7 cellular contexts compared by ENCODE assay signal in genomic region chr7:65062566-65062965, GRCh38. TPM values are rescaled to one million over a fixed set of nuclear protein-coding genes. Genes with fewer than 3 reads are reported as not detected.
DNase-seq lines count a peak whose midpoint lies in the region; ATAC-seq, FAIRE-seq and TF ChIP-seq lines count a peak whose summit lies in the region.
"Not testable (repeated sequence)": the region's sequence is repeated elsewhere in the genome, so short reads cannot be mapped to it uniquely, and the experiment has no call there.

No MANE protein-coding gene starts in this region.

- in situ Hi-C loops in HepG2 (cut with HindIII; ENCODE audit: extremely low pct_ligation_motif_present, low pct_unique_long_range_greater_than_20kb), result not testable (repeated sequence)

- not testable (repeated sequence) for H3K4me1 ChIP-seq in GM23338 (ENCODE audit: insufficient read depth)
- peaks cover 11% of the 10 kb centered on the region for H3K4me1 ChIP-seq in HepG2 (ENCODE audit: insufficient read depth, low read length)

- POLR2A ChIA-PET in activated CD4-positive, alpha-beta T cell treated with anti-CD3 and anti-CD28 coated beads for 36 hours (lab: Charles Lee); HepG2 (lab: Yijun Ruan, JAX): not testable (repeated sequence)

- not testable (repeated sequence) for TF ChIP-seq POLR2A in HepG2 (IDR thresholded peaks at IDR 0.05; ENCODE audit: insufficient read depth in 1 of 2, low read depth in 2 of 2, low read length in 2 of 2)

- H3K9me3 ChIP-seq in HepG2 (ENCODE audit: low read length); neural cell (ENCODE audit: low read length): not testable (repeated sequence)

- H3K9me2 ChIP-seq in GM23338 (ENCODE audit: insufficient read depth); neural cell (ENCODE audit: insufficient read depth, low read length): not testable (repeated sequence)

- not testable (repeated sequence) for H3K79me2 ChIP-seq in GM23338 (replicated peaks; ENCODE audit: insufficient read depth); HepG2 (ENCODE audit: insufficient read depth, low read length); neural cell (replicated peaks; ENCODE audit: insufficient read depth, low read length)

- H3K27me3 Mint-ChIP-seq in GM23338 (ENCODE audit: insufficient read depth, low read depth, poor library complexity); activated CD4-positive, alpha-beta T cell treated with anti-CD3 and anti-CD28 coated beads for 36 hours; activated T-helper 17 cell treated with anti-CD3 and anti-CD28 coated beads, Interleukin-2, amount 50 U/mL, for 72 hours; stimulated activated naive B cell treated with anti-CD40 and anti-IgM and Interleukin-4, amounts not matched to agents 10 μg/mL and 1 μg/mL and 100 μg/mL, for 72 hours: not testable (repeated sequence)

- H3K4me3 Mint-ChIP-seq in GM23338; activated CD4-positive, alpha-beta T cell treated with anti-CD3 and anti-CD28 coated beads for 36 hours; activated T-helper 17 cell treated with anti-CD3 and anti-CD28 coated beads, Interleukin-2, amount 50 U/mL, for 72 hours; stimulated activated naive B cell treated with anti-CD40 and anti-IgM and Interleukin-4, amounts not matched to agents 10 μg/mL and 1 μg/mL and 100 μg/mL, for 72 hours: not testable (repeated sequence)

- BruUV-seq in HepG2 (replicated peaks; lab: Mats Ljungman, UMichigan), result not testable (repeated sequence)

- not testable (repeated sequence) for H3K4me1 Mint-ChIP-seq in GM23338; activated T-helper 17 cell treated with anti-CD3 and anti-CD28 coated beads, Interleukin-2, amount 50 U/mL, for 72 hours; stimulated activated naive B cell treated with anti-CD40 and anti-IgM and Interleukin-4, amounts not matched to agents 10 μg/mL and 1 μg/mL and 100 μg/mL, for 72 hours
- H3K4me1 Mint-ChIP-seq in activated CD4-positive, alpha-beta T cell treated with anti-CD3 and anti-CD28 coated beads for 36 hours, result peaks cover 13% of the 10 kb centered on the region

- WGBS in HepG2 (ENCODE audit: low lambda C conversion rate), result 88% methylated on average over 2 of the region's 2 CpGs

- H3K36me3 Mint-ChIP-seq in GM23338 (ENCODE audit: low read depth), result not testable (repeated sequence)
- H3K36me3 Mint-ChIP-seq in activated CD4-positive, alpha-beta T cell treated with anti-CD3 and anti-CD28 coated beads for 36 hours (ENCODE audit: low read depth), result peaks cover 13% of the 10 kb centered on the region
- peaks cover 21% of the 10 kb centered on the region for H3K36me3 Mint-ChIP-seq in activated T-helper 17 cell treated with anti-CD3 and anti-CD28 coated beads, Interleukin-2, amount 50 U/mL, for 72 hours (ENCODE audit: low read depth)
- H3K36me3 Mint-ChIP-seq in stimulated activated naive B cell treated with anti-CD40 and anti-IgM and Interleukin-4, amounts not matched to agents 10 μg/mL and 1 μg/mL and 100 μg/mL, for 72 hours, result peaks cover 5 to 21% of the 10 kb centered on the region in 2 donors

- H3K4me2 ChIP-seq in GM23338; HepG2 (ENCODE audit: low read depth, low read length); neural cell (ENCODE audit: low read length): not testable (repeated sequence)

- ATAC-seq in GM23338; activated CD4-positive, alpha-beta T cell treated with anti-CD3 and anti-CD28 coated beads for 36 hours; activated T-helper 17 cell treated with anti-CD3 and anti-CD28 coated beads, Interleukin-2, amount 50 U/mL, for 72 hours (replicated peaks); HepG2; stimulated activated naive B cell treated with anti-CD40 and anti-IgM and Interleukin-4, amounts not matched to agents 10 μg/mL and 1 μg/mL and 100 μg/mL, for 72 hours (replicated peaks): not testable (repeated sequence)

- H4K20me1 ChIP-seq in GM23338 (replicated peaks; ENCODE audit: insufficient read depth); HepG2 (ENCODE audit: insufficient read depth, low read length); neural cell (ENCODE audit: insufficient read depth): not testable (repeated sequence)

- H3F3A ChIP-seq in GM23338 (replicated peaks; ENCODE audit: low read depth); neural cell (ENCODE audit: insufficient read depth, low read length, poor library complexity, severe bottlenecking): not testable (repeated sequence)

- H3K27ac ChIP-seq in GM23338 (ENCODE audit: low read depth); HepG2 (ENCODE audit: extremely low read length, insufficient read depth, low read length): not testable (repeated sequence)
- H3K27ac ChIP-seq in neural cell (ENCODE audit: low read length), result peak overlapping the region; percentile 58

- H3K9ac ChIP-seq in HepG2 (ENCODE audit: insufficient read depth, low read depth, low read length); neural cell (ENCODE audit: low read length): not testable (repeated sequence)

- CTCF ChIA-PET in activated CD4-positive, alpha-beta T cell treated with anti-CD3 and anti-CD28 coated beads for 36 hours (lab: Charles Lee); HepG2 (lab: Yijun Ruan, JAX; ENCODE audit: low intra/inter-chr PET ratio, low total read pairs): not testable (repeated sequence)

- intact Hi-C loops in activated CD4-positive, alpha-beta T cell treated with anti-CD3 and anti-CD28 coated beads for 36 hours (cut with DNase I, micrococcal nuclease); HepG2 (cut with micrococcal nuclease; ENCODE audit: unreplicated experiment): not testable (repeated sequence)

- not testable (repeated sequence) for DNase-seq in GM23338 (ENCODE audit: low spot score); activated CD4-positive, alpha-beta T cell treated with anti-CD3 and anti-CD28 coated beads for 36 hours; HepG2 (ENCODE audit: low spot score); stimulated activated naive B cell treated with anti-CD40 and anti-IgM and Interleukin-4, amounts not matched to agents 10 μg/mL and 1 μg/mL and 100 μg/mL, for 72 hours
- DNase-seq in dermis blood vessel endothelial cell, result peak; percentile 10

- TF ChIP-seq EP300 in HepG2 (IDR thresholded peaks at IDR 0.05; ENCODE audit: low read depth in 2 of 2, low read length in 2 of 2); HepG2 (CRISPR knock-in tag; IDR thresholded peaks at IDR 0.05; ENCODE audit: borderline replicate concordance): not testable (repeated sequence)
- peak; percentile 90 for TF ChIP-seq EP300 in neural cell (conservative IDR thresholded peaks at IDR 0.05; ENCODE audit: poor library complexity, severe bottlenecking)

- not testable (repeated sequence) for H2AFZ ChIP-seq in GM23338; HepG2 (ENCODE audit: low read length); neural cell (ENCODE audit: low read depth, low read length)

- H3K4me3 ChIP-seq in GM23338; HepG2 (replicated peaks in 1 of 3; ENCODE audit: insufficient read depth in 1 of 3, low read depth in 2 of 3, low read length in 3 of 3): not testable (repeated sequence)
- peak overlapping the region; percentile 10 for H3K4me3 ChIP-seq in neural cell (ENCODE audit: low read length)

- H3K9me3 Mint-ChIP-seq in GM23338; activated CD4-positive, alpha-beta T cell treated with anti-CD3 and anti-CD28 coated beads for 36 hours (ENCODE audit: low read depth); activated T-helper 17 cell treated with anti-CD3 and anti-CD28 coated beads, Interleukin-2, amount 50 U/mL, for 72 hours; stimulated activated naive B cell treated with anti-CD40 and anti-IgM and Interleukin-4, amounts not matched to agents 10 μg/mL and 1 μg/mL and 100 μg/mL, for 72 hours: not testable (repeated sequence)

- TF ChIP-seq RAD21 in HepG2 (CRISPR knock-in tag; IDR thresholded peaks at IDR 0.05); neural cell (conservative IDR thresholded peaks at IDR 0.05): not testable (repeated sequence)

- not testable (repeated sequence) for H3K27me3 ChIP-seq in GM23338 (ENCODE audit: insufficient read depth); HepG2 (ENCODE audit: control insufficient read depth in 1 of 2, insufficient read depth in 2 of 2, low read length in 2 of 2); neural cell (ENCODE audit: insufficient read depth, low read depth, low read length)

- 0 out of 2 replicates have a peak overlapping the region, but pooled peaks have one; percentile 5 for H3K27ac Mint-ChIP-seq in GM23338
- H3K27ac Mint-ChIP-seq in activated CD4-positive, alpha-beta T cell treated with anti-CD3 and anti-CD28 coated beads for 36 hours, result peak overlapping the region; percentile 24
- H3K27ac Mint-ChIP-seq in activated T-helper 17 cell treated with anti-CD3 and anti-CD28 coated beads, Interleukin-2, amount 50 U/mL, for 72 hours, result peak overlapping the region; percentile 11
- peak overlapping the region; percentile 56 for H3K27ac Mint-ChIP-seq in stimulated activated naive B cell treated with anti-CD40 and anti-IgM and Interleukin-4, amounts not matched to agents 10 μg/mL and 1 μg/mL and 100 μg/mL, for 72 hours

- not testable (repeated sequence) for FAIRE-seq in HepG2 (lab: Jason Lieb, UNC)

- H3K36me3 ChIP-seq in GM23338 (ENCODE audit: insufficient read depth); HepG2 (replicated peaks in 1 of 2; ENCODE audit: control insufficient read depth in 1 of 2, insufficient read depth in 2 of 2, low read length in 2 of 2); neural cell (ENCODE audit: insufficient read depth, low read length): not testable (repeated sequence)

- not testable (repeated sequence) for TF ChIP-seq CTCF in GM23338 (conservative IDR thresholded peaks at IDR 0.05; ENCODE audit: low read depth in 2 of 2); HepG2 (CRISPR knock-in tag; IDR thresholded peaks at IDR 0.05); neural cell (IDR thresholded peaks at IDR 0.05; ENCODE audit: poor library complexity, severe bottlenecking)

RNA-seq across cellular contexts. Expression of gene ERV3-1, which starts 56.1 kb away (rescaled TPM):
- total RNA-seq in GM23338 (2014; rRNA removed; shearing (Covaris generic)), result 13.8 and 15.3 TPM in 2 replicates
- polyA plus RNA-seq in GM23338 (2016; fragmentation: Nextera tagmentation; extraction: Ambion mirVana) (20.1 and 26.8 TPM in 2 replicates), HepG2 (2011; rRNA removed) (86.3 and 91.5 TPM in 2 replicates), neural cell (48.5 and 53.4 TPM in 2 replicates)
- 1 to 10 TPM; 6.3 to 8.9 TPM for total RNA-seq in activated CD4-positive, alpha-beta T cell treated with anti-CD3 and anti-CD28 coated beads for 36 hours
- total RNA-seq in activated T-helper 17 cell treated with anti-CD3 and anti-CD28 coated beads, Interleukin-2, amount 50 U/mL, for 72 hours, result 10 to 100 TPM in 1 of 2 donors, 1 to 10 TPM in 1; 6.1 to 13.7 TPM
- total RNA-seq in dermis blood vessel endothelial cell (4.5 and 7.7 TPM in 2 replicates), HepG2 (2016; rRNA removed; fragmentation: Illumina TruSeq; extraction: Trizol) (12.0 and 20.4 TPM in 2 replicates)
- total RNA-seq in HepG2 (2016; cell fraction: cytosol; rRNA removed; fragmentation: Illumina TruSeq; extraction: Trizol; ENCODE audit: low read depth), result 4.2 and 5.2 TPM in 2 replicates
- total RNA-seq in HepG2 (2016; cell fraction: insoluble cytoplasmic fraction; rRNA removed; fragmentation: Illumina TruSeq; extraction: Trizol), result 11.8 and 20.6 TPM in 2 replicates
- 10.8 and 11.0 TPM in 2 replicates for total RNA-seq in HepG2 (2016; cell fraction: membrane; rRNA removed; fragmentation: Illumina TruSeq; extraction: Trizol)
- 43.8 and 47.3 TPM in 2 replicates for total RNA-seq in HepG2 (2016; cell fraction: nucleus; rRNA removed; fragmentation: Illumina TruSeq; extraction: Trizol)
- 34.9 and 51.4 TPM in 2 replicates for polyA plus RNA-seq in HepG2 (2011; cell fraction: cytosol; rRNA removed)
- polyA plus RNA-seq in HepG2 (2011; cell fraction: nucleus; rRNA removed), result 133 and 172 TPM in 2 replicates
- 61.3 and 79.8 TPM in 2 replicates for polyA plus RNA-seq in HepG2 (2012)
- 4.3 and 5.7 TPM in 2 replicates for polyA plus RNA-seq in HepG2 (2016; cell fraction: cytosol; fragmentation: Illumina TruSeq; extraction: Trizol; ENCODE audit: low read depth)
- 11.4 and 12.5 TPM in 2 replicates for polyA plus RNA-seq in HepG2 (2016; cell fraction: insoluble cytoplasmic fraction; fragmentation: Illumina TruSeq; extraction: Trizol; ENCODE audit: low read depth)
- 5.7 and 11.4 TPM in 2 replicates for polyA plus RNA-seq in HepG2 (2016; cell fraction: membrane; fragmentation: Illumina TruSeq; extraction: Trizol; ENCODE audit: low read depth)
- 43.2 and 50.3 TPM in 2 replicates for polyA plus RNA-seq in HepG2 (2016; cell fraction: nucleus; fragmentation: Illumina TruSeq; extraction: Trizol; ENCODE audit: insufficient read depth, low read depth)
- 3.1 and 62.8 TPM in 2 replicates for polyA minus RNA-seq in HepG2 (2011; rRNA and poly(A)+ RNA removed; ENCODE audit: low replicate concordance)
- 25.1 and 31.4 TPM in 2 replicates for polyA minus RNA-seq in HepG2 (2011; cell fraction: cytosol; rRNA and poly(A)+ RNA removed)
- polyA minus RNA-seq in HepG2 (2011; cell fraction: nucleus; rRNA and poly(A)+ RNA removed), result 275 and 346 TPM in 2 replicates
- 80.1 and 99.2 TPM in 2 replicates for polyA minus RNA-seq in neural cell

Comparison
In these comparisons a context has a peak if more than half of its experiments do, and no peak if none do; other contexts are left out.
1. H3K27ac Mint-ChIP-seq: peak in every context shown above with its lines; median percentile 56 in stimulated activated naive B cell treated with anti-CD40 and anti-IgM and Interleukin-4, amounts not matched to agents 10 μg/mL and 1 μg/mL and 100 μg/mL, for 72 hours; 24 in activated CD4-positive, alpha-beta T cell treated with anti-CD3 and anti-CD28 coated beads for 36 hours; 11 in activated T-helper 17 cell treated with anti-CD3 and anti-CD28 coated beads, Interleukin-2, amount 50 U/mL, for 72 hours; 5 in GM23338.